In genomic region chr4:182938213-182938645, GRCh38 we compare ENCODE assay signal across 1 cellular context.
TF ChIP-seq lines count a peak whose summit lies in the region.

No MANE protein-coding gene starts in this region.

TF ChIP-seq in HepG2, 621 proteins besides CTCF, POLR2A, EP300 and RAD21 (continued from another document and continues in another):
- TF ChIP-seq IKZF5 (CRISPR knock-in tag; IDR thresholded peaks at IDR 0.05) (peak; percentile 52; the same call in 1 of the 2 replicates), HNRNPL (IDR thresholded peaks at IDR 0.05; ENCODE audit: low read depth, low read length) (peak; percentile 82; the same call in 1 of the 2 replicates), MAFG (CRISPR knock-in tag; IDR thresholded peaks at IDR 0.05) (no peak), ZNF260 (CRISPR knock-in tag; IDR thresholded peaks at IDR 0.05; ENCODE audit: borderline replicate concordance, low read depth) (no peak), TRAFD1 (CRISPR knock-in tag; IDR thresholded peaks at IDR 0.05; ENCODE audit: borderline replicate concordance) (no peak), ZNF224 (CRISPR knock-in tag; IDR thresholded peaks at IDR 0.05) (no peak), ZKSCAN8 (CRISPR knock-in tag; IDR thresholded peaks at IDR 0.05; ENCODE audit: borderline replicate concordance) (0 out of 2 replicates have a peak, but pooled peaks have one; percentile 37), ZMYM4 (CRISPR knock-in tag; IDR thresholded peaks at IDR 0.05) (0 out of 2 replicates have a peak, but pooled peaks have one; percentile 30), CBFB (CRISPR knock-in tag; IDR thresholded peaks at IDR 0.05) (0 out of 2 replicates have a peak, but pooled peaks have one; percentile 36), SPEN (CRISPR knock-in tag; IDR thresholded peaks at IDR 0.05; ENCODE audit: low read depth) (0 out of 2 replicates have a peak, but pooled peaks have one; percentile 25), ZFP36 (IDR thresholded peaks at IDR 0.05; ENCODE audit: borderline replicate concordance, low read depth, low read length, partially characterized antibody) (peak; percentile 23), PRMT3 (CRISPR knock-in tag; IDR thresholded peaks at IDR 0.05; ENCODE audit: borderline replicate concordance, low read depth) (peak; percentile 63; the same call in 1 of the 2 replicates), BRCA1 (CRISPR knock-in tag; IDR thresholded peaks at IDR 0.05) (0 out of 2 replicates have a peak, but pooled peaks have one; percentile 57), LCORL (IDR thresholded peaks at IDR 0.05) (no peak), LCORL (CRISPR knock-in tag; IDR thresholded peaks at IDR 0.05) (peak; percentile 38; the same call in 1 of the 2 replicates), ZNF331 (CRISPR knock-in tag; IDR thresholded peaks at IDR 0.05) (0 out of 2 replicates have a peak, but pooled peaks have one; percentile 30), SALL1 (CRISPR knock-in tag; IDR thresholded peaks at IDR 0.05) (peak; percentile 74; the same call in 1 of the 2 replicates), PATZ1 (CRISPR knock-in tag; IDR thresholded peaks at IDR 0.05) (0 out of 2 replicates have a peak, but pooled peaks have one; percentile 23), MYC (CRISPR knock-in tag; IDR thresholded peaks at IDR 0.05; ENCODE audit: borderline replicate concordance) (peak; percentile 50; the same call in 1 of the 2 replicates), ZNF687 (CRISPR knock-in tag; IDR thresholded peaks at IDR 0.05) (peak; percentile 79), STAG1 (CRISPR knock-in tag; IDR thresholded peaks at IDR 0.05) (peak; percentile 99), AHR (CRISPR knock-in tag; IDR thresholded peaks at IDR 0.05) (no peak), SOX5 (CRISPR knock-in tag; IDR thresholded peaks at IDR 0.05; ENCODE audit: borderline replicate concordance) (peak; percentile 46; the same call in 1 of the 2 replicates), FOSL2 (CRISPR knock-in tag; IDR thresholded peaks at IDR 0.05) (peak; percentile 15; the same call in 1 of the 2 replicates), CREBL2 (CRISPR knock-in tag; IDR thresholded peaks at IDR 0.05; ENCODE audit: borderline replicate concordance) (no peak), ZSCAN9 (CRISPR knock-in tag; IDR thresholded peaks at IDR 0.05; ENCODE audit: borderline replicate concordance) (0 out of 2 replicates have a peak, but pooled peaks have one; percentile 30), ZNF143 (CRISPR knock-in tag; IDR thresholded peaks at IDR 0.05) (no peak), SMAD3 (CRISPR knock-in tag; IDR thresholded peaks at IDR 0.05) (peak; percentile 28; the same call in 1 of the 2 replicates), ZNF660 (CRISPR knock-in tag; IDR thresholded peaks at IDR 0.05; ENCODE audit: borderline replicate concordance, low read depth) (no peak), SMC3 (IDR thresholded peaks at IDR 0.05; ENCODE audit: low read length) (peak; percentile 87), NFATC3 (CRISPR knock-in tag; IDR thresholded peaks at IDR 0.05) (no peak), ESRRA (CRISPR knock-in tag; IDR thresholded peaks at IDR 0.05; ENCODE audit: low read depth) (peak; percentile 64; the same call in 1 of the 2 replicates), ZBTB33 (CRISPR knock-in tag; IDR thresholded peaks at IDR 0.05) (0 out of 2 replicates have a peak, but pooled peaks have one; percentile 8), ZXDC (CRISPR knock-in tag; IDR thresholded peaks at IDR 0.05) (no peak), KLF16 (CRISPR knock-in tag; IDR thresholded peaks at IDR 0.05) (peak in 1 of 2 experiments; percentile 41; a peak in 1 of 4 replicates), MYPOP (CRISPR knock-in tag; IDR thresholded peaks at IDR 0.05) (0 out of 2 replicates have a peak, but pooled peaks have one; percentile 34), BCL6 (CRISPR knock-in tag; IDR thresholded peaks at IDR 0.05) (peak; percentile 82), TEAD3 (CRISPR knock-in tag; optimal IDR thresholded peaks at IDR 0.05; ENCODE audit: borderline replicate concordance) (peak; percentile 70), ZNF574 (CRISPR knock-in tag; IDR thresholded peaks at IDR 0.05) (peak; percentile 64), RBM39 (IDR thresholded peaks at IDR 0.05; ENCODE audit: low read depth, low read length, poor library complexity, severe bottlenecking) (no peak), REPIN1 (CRISPR knock-in tag; IDR thresholded peaks at IDR 0.05; ENCODE audit: borderline replicate concordance, low read depth) (0 out of 2 replicates have a peak, but pooled peaks have one; percentile 19), IKZF1 (IDR thresholded peaks at IDR 0.05) (no peak), KDM2A (CRISPR knock-in tag; IDR thresholded peaks at IDR 0.05; ENCODE audit: borderline replicate concordance, low read depth) (peak; percentile 81; the same call in 1 of the 2 replicates), SAP130 (CRISPR knock-in tag; IDR thresholded peaks at IDR 0.05; ENCODE audit: low read depth) (peak; percentile 27; the same call in 1 of the 2 replicates), WIZ (CRISPR knock-in tag; IDR thresholded peaks at IDR 0.05) (no peak)
